Comparison of ENCODE assay signal across 8 cellular contexts in genomic region chr2:70086838-70087702, GRCh38. TPM values are rescaled to one million over a fixed set of nuclear protein-coding genes. Genes with fewer than 3 reads are reported as not detected.
DNase-seq lines count a peak whose midpoint lies in the region; ATAC-seq and TF ChIP-seq lines count a peak whose summit lies in the region.

Gene PCBP1, plus strand, starts transcription at chr2:70087477. Its CDS starts 267 bp downstream, at chr2:70087744.

- BruUV-seq in Panc1 (replicated peaks; lab: Mats Ljungman, UMichigan): no TSS peak

- H3K36me3 ChIP-seq in KOPT-K1 (ENCODE audit: insufficient read depth, low read length) (peaks cover 54% of the 10 kb centered on the region), Panc1 (ENCODE audit: control insufficient read depth, insufficient read depth, low read length) (peaks cover 22% of the 10 kb centered on the region)

- ATAC-seq in GM21723 (IDR thresholded peaks at IDR 0.05; ENCODE audit: unreplicated experiment) (peak; percentile 33), Panc1 (peak; percentile 78)

- H3K4me3 ChIP-seq in Panc1 (ENCODE audit: low read depth in 2 of 2, low read length in 2 of 2) (peak within 1 kb of the TSS; percentile 75 to 94), epithelial cell of proximal tubule (ENCODE audit: low read depth, low read length) (peak within 1 kb of the TSS; percentile 73)

- in situ Hi-C loops in Panc1 (cut with HindIII; ENCODE audit: low pct_unique_long_range_greater_than_20kb, low sequenced_read_pairs): no loop called here

- H3K27ac ChIP-seq in KOPT-K1 (ENCODE audit: low read depth, low read length, poor library complexity, severe bottlenecking) (peak within 1 kb of the TSS; percentile 100), Panc1 (ENCODE audit: low read length) (peak within 1 kb of the TSS; percentile 100)

- intact Hi-C loops in Panc1 (cut with micrococcal nuclease; ENCODE audit: unreplicated experiment): loop anchor here (5.0 kb wide), 1 partner anchor 55 kb away; no protein-coding TSS in a partner anchor

- DNase-seq in DMS114 treated with DMSO at 0.1 percent for 48 hours (lab: John Stamatoyannopoulos, UW; ENCODE audit: unreplicated experiment): peak; percentile 89
- DNase-seq in Panc1 (ENCODE audit: low read depth, low spot score): peak; percentile 84
- peak; percentile 97 for DNase-seq in activated T-cell treated with anti-CD3 and anti-CD28 coated beads, Interleukin-2, amount 50 U/mL, for 1 hour
- no peak for DNase-seq in epithelial cell of proximal tubule (ENCODE audit: low read depth)
- peak; percentile 95 for DNase-seq in mucosa of gallbladder (ENCODE audit: low spot score)
- DNase-seq in stimulated activated CD8-positive, alpha-beta memory T cell treated with anti-CD3 and anti-CD28 coated beads, Interleukin-4, amount 100 ng/mL, for 1 hour (ENCODE audit: low read depth in 2 of 2, low spot score in 1 of 2): peak; percentile 98

- POLR2A ChIA-PET in Panc1 (lab: Charles Lee): interaction anchor here (0.7 kb wide), 2 partner anchors 43 to 223 kb away, joined by 5 read pairs; no protein-coding TSS in a partner anchor

- CTCF ChIA-PET in Panc1 (lab: Charles Lee): no interaction called here

- H3K4me1 ChIP-seq in Panc1 (ENCODE audit: control insufficient read depth, insufficient read depth, low read length): peaks cover 29% of the 10 kb centered on the region

- no peaks in the 10 kb centered on the region for H3K9me3 ChIP-seq in KOPT-K1 (ENCODE audit: insufficient read depth, low read length, poor library complexity, severe bottlenecking)
- H3K9me3 ChIP-seq in Panc1 (ENCODE audit: control insufficient read depth, insufficient read depth, low read depth, low read length): no peaks in the 10 kb centered on the region

- H3K27me3 ChIP-seq in Panc1 (ENCODE audit: control insufficient read depth, insufficient read depth, low read length): no peaks in the 10 kb centered on the region

- TF ChIP-seq CTCF in Panc1 (IDR thresholded peaks at IDR 0.05) (no peak), epithelial cell of proximal tubule (conservative IDR thresholded peaks at IDR 0.05; ENCODE audit: low read depth, low read length) (no peak)

RNA-seq across cellular contexts. Expression of gene PCBP1, which starts in this region (rescaled TPM):
- total RNA-seq in Panc1 (2021; ENCODE audit: unreplicated experiment) (276 TPM), epithelial cell of proximal tubule (73.6 and 100 TPM in 2 replicates), mucosa of gallbladder (358 TPM)
- 289 TPM for polyA plus RNA-seq in Panc1 (2012; ENCODE audit: insufficient read length)
